1 cellular context compared by ENCODE assay signal in the genomic region with DNA sequence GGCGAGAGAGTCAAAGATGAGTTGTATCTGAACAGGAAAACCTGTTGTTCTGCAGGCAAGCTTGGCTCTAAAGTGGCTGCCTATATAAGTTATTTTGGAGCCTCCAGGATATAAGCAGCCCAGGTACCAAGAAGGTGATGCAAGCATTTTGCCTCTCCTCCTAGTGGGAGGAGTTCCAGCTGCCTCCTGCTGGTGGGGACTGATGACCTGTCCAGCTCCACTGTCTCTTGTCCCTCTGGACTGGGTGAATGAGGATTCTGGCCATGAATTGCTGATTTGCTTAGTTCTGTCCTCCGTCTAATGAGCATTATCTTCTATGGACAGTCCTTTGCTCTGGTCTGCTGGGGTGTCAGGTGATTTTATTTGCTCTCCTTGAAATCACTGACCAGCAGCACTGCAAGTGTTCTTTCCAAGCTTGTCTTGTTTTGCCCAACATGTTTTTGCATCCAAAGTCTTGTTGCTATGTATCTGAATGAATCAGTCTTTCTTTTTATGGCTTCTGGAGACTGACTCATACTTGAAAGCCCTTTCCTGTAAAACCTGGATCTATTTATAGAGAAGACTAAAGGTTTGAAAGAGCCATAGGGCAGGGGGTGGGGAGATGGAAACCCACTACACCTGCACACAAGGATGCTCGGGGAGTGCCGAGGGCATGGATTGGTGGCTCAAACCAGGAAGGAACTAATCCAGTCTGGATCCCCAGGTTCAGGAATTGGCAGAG.
A peak's percentile ranks its signal among the peaks of the same experiment; 100 is the strongest.
TF ChIP-seq lines count a peak whose summit lies in the region.

No MANE protein-coding gene starts in this region.

TF ChIP-seq in K562, 482 proteins besides CTCF, POLR2A, EP300 and RAD21:
- TF ChIP-seq CEBPG (CRISPR knock-in tag; IDR thresholded peaks at IDR 0.05): peak; percentile 45; the same call in 1 of the 2 replicates
- peak in 1 of 2 experiments; percentile 9; a peak in 1 of 4 replicates for TF ChIP-seq CEBPG (tag; conservative IDR thresholded peaks at IDR 0.05 in 1 of 2, IDR thresholded peaks at IDR 0.05 in 1 of 2)
- 0 out of 2 replicates have a peak, but pooled peaks have one; percentile 7 for TF ChIP-seq CEBPB (tag; IDR thresholded peaks at IDR 0.05)
- no peak for TF ChIP-seq ZNF274 (IDR thresholded peaks at IDR 0.05; ENCODE audit: borderline replicate concordance, low read depth, low read length)
- no peak for TF ChIP-seq KLF16 (IDR thresholded peaks at IDR 0.05)
- no peak for TF ChIP-seq SRSF1 (IDR thresholded peaks at IDR 0.05; ENCODE audit: low read depth, low read length)
- TF ChIP-seq, protein P1, sequence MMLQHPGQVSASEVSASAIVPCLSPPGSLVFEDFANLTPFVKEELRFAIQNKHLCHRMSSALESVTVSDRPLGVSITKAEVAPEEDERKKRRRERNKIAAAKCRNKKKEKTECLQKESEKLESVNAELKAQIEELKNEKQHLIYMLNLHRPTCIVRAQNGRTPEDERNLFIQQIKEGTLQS (IDR thresholded peaks at IDR 0.05): peak; percentile 69
- TF ChIP-seq, protein P1 (CRISPR knock-in tag; conservative IDR thresholded peaks at IDR 0.05): no peak
